ENCODE assay signal across 10 cellular contexts in genomic region chr12:55982319-55982936, GRCh38. TPM values are rescaled to one million over a fixed set of nuclear protein-coding genes. Genes with fewer than 3 reads are reported as not detected.
DNase-seq lines count a peak whose midpoint lies in the region; ATAC-seq and TF ChIP-seq lines count a peak whose summit lies in the region.
"Had no signal": no experiment of that assay in that cellular context is flagged by ENCODE, and none has a peak within 500 bp of the region (broad histone marks: within the 10 kb centered on the region; RNA-seq: fewer than 3 reads in every experiment).

No MANE protein-coding gene starts in this region.

- H3K27ac Mint-ChIP-seq in CD14-positive monocyte: peak overlapping the region in 1 of 7 donors; percentile 11

- peak; percentile 90 for DNase-seq in KBM-7
- DNase-seq in left lung: no peak
- no peak for DNase-seq in NCI-H1930 (lab: John Stamatoyannopoulos, UW)
- DNase-seq in CD14-positive monocyte (ENCODE audit: low spot score): no peak
- no peak for DNase-seq in mucosa of descending colon
- DNase-seq in H7: no peak
- DNase-seq: NCI-H1694 treated with DMSO at 0.1 percent for 48 hours had no signal

- in situ Hi-C loops in KBM-7 (cut with MboI; ENCODE audit: low pct_unique_long_range_greater_than_20kb, low sequenced_read_pairs): no loop called here

- ATAC-seq in GM18511 (IDR thresholded peaks at IDR 0.05; ENCODE audit: unreplicated experiment): peak; percentile 86
- ATAC-seq in GM21786 (IDR thresholded peaks at IDR 0.05; ENCODE audit: unreplicated experiment): peak; percentile 93
- ATAC-seq in left lung: no peak
- no peak for ATAC-seq in mucosa of descending colon

- peaks cover 0 to 1% (median 0%) of the 10 kb centered on the region in 3 donors for H3K27me3 Mint-ChIP-seq in CD14-positive monocyte (ENCODE audit: low read depth in 3 of 3)

- H3K4me3 Mint-ChIP-seq in CD14-positive monocyte: no peak overlapping the region

- H3K36me3 Mint-ChIP-seq in CD14-positive monocyte: peaks cover 36 to 73% of the 10 kb centered on the region in 2 donors

- H3K9me3 Mint-ChIP-seq in CD14-positive monocyte: peaks cover 0 to 3% (median 0%) of the 10 kb centered on the region in 7 donors

- no peaks in the 10 kb centered on the region for H3K27me3 ChIP-seq in left lung
- H3K27me3 ChIP-seq in H7 (ENCODE audit: control insufficient read depth, insufficient read depth, low read length): no peaks in the 10 kb centered on the region

- H3K4me1 ChIP-seq in left lung (peaks cover 5 to 63% of the 10 kb centered on the region in 2 donors), mucosa of descending colon (ENCODE audit: low read depth) (peaks cover 4% of the 10 kb centered on the region)

- intact Hi-C loops in left lung (cut with DNase I): no loop called here
- intact Hi-C loops in CD14-positive monocyte (cut with micrococcal nuclease): no loop called here
- intact Hi-C loops in mucosa of descending colon (cut with DNase I, micrococcal nuclease): no loop called here

- H3K9me3 ChIP-seq in left lung (no peaks in the 10 kb centered on the region), mucosa of descending colon (no peaks in the 10 kb centered on the region)

- no peak for TF ChIP-seq CTCF in left lung (IDR thresholded peaks at IDR 0.05)
- no peak for TF ChIP-seq CTCF in CD14-positive monocyte (IDR thresholded peaks at IDR 0.05)
- TF ChIP-seq CTCF in mucosa of descending colon (IDR thresholded peaks at IDR 0.05): no peak

- H3K4me3 ChIP-seq in left lung (no peak overlapping the region), mucosa of descending colon (no peak overlapping the region), H7 (ENCODE audit: insufficient read depth, low read depth, low read length) (no peak overlapping the region)

- peaks cover 0 to 62% of the 10 kb centered on the region in 2 donors for H3K36me3 ChIP-seq in left lung
- H3K36me3 ChIP-seq in mucosa of descending colon (ENCODE audit: low read depth): no peaks in the 10 kb centered on the region
- peaks cover 2% of the 10 kb centered on the region for H3K36me3 ChIP-seq in H7 (replicated peaks; ENCODE audit: control insufficient read depth, insufficient read depth, low read length)

- H3K4me1 Mint-ChIP-seq in CD14-positive monocyte: peaks cover 36% of the 10 kb centered on the region

- H3K27ac ChIP-seq in left lung: peak overlapping the region; percentile 7 to 64

RNA-seq across cellular contexts. Expression of gene RAB5B, which starts 8.6 kb away (rescaled TPM):
- total RNA-seq in left lung: 100 to 1,000 TPM; 116 to 175 TPM
- 10 to 100 TPM; 48.5 to 63.0 TPM for polyA plus RNA-seq in CD14-positive monocyte
- 100 to 1,000 TPM; 131 to 179 (median 173) TPM for total RNA-seq in mucosa of descending colon
- total RNA-seq in H7 (2014; rRNA removed; shearing (Covaris generic)): 52.1 and 52.4 TPM in 2 replicates

RNA-seq across cellular contexts. Expression of gene SUOX, which starts 14.6 kb away (rescaled TPM):
- total RNA-seq in left lung: 10 to 100 TPM; 26.1 to 26.3 TPM
- polyA plus RNA-seq in CD14-positive monocyte: 10 to 100 TPM in 1 of 2 donors, 1 to 10 TPM in 1; 9.7 to 14.4 TPM
- total RNA-seq in mucosa of descending colon: 10 to 100 TPM; 29.2 to 32.0 (median 30.4) TPM
- 24.0 and 27.2 TPM in 2 replicates for total RNA-seq in H7 (2014; rRNA removed; shearing (Covaris generic))

RNA-seq across cellular contexts. Expression of gene CDK2, which starts 15.8 kb away (rescaled TPM):
- total RNA-seq in left lung (10 to 100 TPM; 34.1 to 40.3 TPM), mucosa of descending colon (10 to 100 TPM; 17.1 to 22.1 (median 20.8) TPM)
- polyA plus RNA-seq in CD14-positive monocyte: 1 to 10 TPM; 4.1 to 4.7 TPM
- 63.3 and 68.0 TPM in 2 replicates for total RNA-seq in H7 (2014; rRNA removed; shearing (Covaris generic))

RNA-seq across cellular contexts. Expression of gene PMEL, which starts 16.6 kb away (rescaled TPM):
- 1 to 10 TPM in 1 of 2 donors, under 1 TPM in 1; 0.99 to 1.8 TPM for total RNA-seq in left lung
- under 1 TPM; 0.40 to 0.54 TPM for polyA plus RNA-seq in CD14-positive monocyte
- total RNA-seq in mucosa of descending colon: 1 to 10 TPM; 1.3 to 4.4 (median 3.4) TPM
- 28.4 and 38.1 TPM in 2 replicates for total RNA-seq in H7 (2014; rRNA removed; shearing (Covaris generic))
- polyA plus RNA-seq: neural cell had no signal

RNA-seq across cellular contexts. Expression of gene IKZF4, which starts 38.4 kb away (rescaled TPM):
- total RNA-seq in left lung: 1 to 10 TPM; 7.5 to 8.5 TPM
- 1 to 10 TPM in 1 of 2 donors, under 1 TPM in 1; 0.09 to 1.3 TPM for polyA plus RNA-seq in CD14-positive monocyte
- 1 to 10 TPM; 3.5 to 9.1 (median 7.2) TPM for total RNA-seq in mucosa of descending colon
- 1.5 and 3.7 TPM in 2 replicates for total RNA-seq in H7 (2014; rRNA removed; shearing (Covaris generic))

Comparison
In these comparisons a context has a peak if more than half of its experiments do, and no peak if none do; other contexts are left out.
1. ATAC-seq: peak in GM18511 (single experiment) and GM21786 (single experiment); none in left lung (single experiment) and mucosa of descending colon (single experiment).